In the genomic region with DNA sequence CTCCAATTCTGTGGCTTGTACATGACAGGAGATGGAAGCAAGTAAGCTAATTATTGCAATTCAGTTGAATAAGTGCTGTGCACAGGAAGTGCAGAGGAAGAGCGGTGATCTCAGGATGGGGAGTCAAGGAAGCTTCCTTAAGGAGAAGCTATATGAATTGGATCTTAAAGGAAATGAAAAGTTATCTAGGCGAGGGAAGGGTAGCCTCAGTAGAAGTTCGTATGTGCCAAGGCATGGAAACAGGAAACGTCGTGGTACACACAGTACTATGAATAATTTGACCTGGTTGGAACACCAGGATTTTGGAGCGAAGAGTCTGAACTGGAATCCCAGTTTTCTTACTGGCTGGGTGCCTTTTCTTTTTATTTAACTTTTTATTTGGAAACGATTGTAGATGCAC, we compare ENCODE assay signal across 17 cellular contexts. TPM values are rescaled to one million over a fixed set of nuclear protein-coding genes. Genes with fewer than 3 reads are reported as not detected.
DNase-seq lines count a peak whose midpoint lies in the region; ATAC-seq and TF ChIP-seq lines count a peak whose summit lies in the region.
"Had no signal": no experiment of that assay in that cellular context is flagged by ENCODE, and none has a peak within 500 bp of the region (broad histone marks: within the 10 kb centered on the region; RNA-seq: fewer than 3 reads in every experiment).

No MANE protein-coding gene starts in this region.

- no peak overlapping the region for H3K4me3 Mint-ChIP-seq in central memory CD8-positive, alpha-beta T cell
- H3K4me3 Mint-ChIP-seq in naive B cell, result peak overlapping the region in 1 of 8 donors; percentile 52
- H3K4me3 Mint-ChIP-seq: stimulated activated naive CD8-positive, alpha-beta T cell treated with anti-CD3 and anti-CD28 coated beads, Interleukin-15, amount 100 ng/mL, for 72 hours had no signal

- H3K9me3 Mint-ChIP-seq in central memory CD8-positive, alpha-beta T cell, result no peaks in the 10 kb centered on the region
- no peaks in the 10 kb centered on the region for H3K9me3 Mint-ChIP-seq in naive B cell
- H3K9me3 Mint-ChIP-seq: stimulated activated naive CD8-positive, alpha-beta T cell treated with anti-CD3 and anti-CD28 coated beads, Interleukin-15, amount 100 ng/mL, for 72 hours had no signal

- H3K27ac Mint-ChIP-seq in central memory CD8-positive, alpha-beta T cell (ENCODE audit: low read depth), result peak overlapping the region; percentile 87
- peak overlapping the region in 4 of 6 donors; percentile 16 to 93 (median 55) for H3K27ac Mint-ChIP-seq in naive B cell

- H3K4me3 ChIP-seq in left ventricle myocardium inferior (no peak overlapping the region), uterus (no peak overlapping the region)

- TF ChIP-seq CTCF in left ventricle myocardium inferior (IDR thresholded peaks at IDR 0.05; ENCODE audit: borderline replicate concordance), result no peak
- TF ChIP-seq CTCF in uterus (IDR thresholded peaks at IDR 0.05), result no peak
- TF ChIP-seq CTCF in RWPE1 (conservative IDR thresholded peaks at IDR 0.05; ENCODE audit: low read depth), result no peak

- no peak for ATAC-seq in Right ventricle myocardium inferior
- no peak for ATAC-seq in central memory CD8-positive, alpha-beta T cell (replicated peaks; ENCODE audit: extremely low read depth, poor library complexity, severe bottlenecking)
- ATAC-seq in naive B cell (ENCODE audit: low read depth in 2 of 2), result no peak
- no peak for ATAC-seq in GM19395 (IDR thresholded peaks at IDR 0.05; ENCODE audit: unreplicated experiment)
- no peak for ATAC-seq in GM18868 (IDR thresholded peaks at IDR 0.05; ENCODE audit: unreplicated experiment)
- ATAC-seq: stimulated activated naive CD8-positive, alpha-beta T cell treated with anti-CD3 and anti-CD28 coated beads, Interleukin-15, amount 100 ng/mL, for 72 hours had no signal

- intact Hi-C loops in left ventricle myocardium inferior (cut with micrococcal nuclease) (no loop called here), Right ventricle myocardium inferior (cut with DNase I) (no loop called here), uterus (cut with DNase I; ENCODE audit: low total_unique reads) (no loop called here)

- POLR2A ChIA-PET in RWPE1 (lab: Yijun Ruan, JAX; ENCODE audit: low non-redundant PET), result no interaction called here

- no peaks in the 10 kb centered on the region for H3K9me3 ChIP-seq in left ventricle myocardium inferior (replicated peaks)
- no peaks in the 10 kb centered on the region for H3K9me3 ChIP-seq in uterus

- H3K4me1 ChIP-seq in left ventricle myocardium inferior (peaks cover 100% of the 10 kb centered on the region), uterus (no peaks in the 10 kb centered on the region)

- peaks cover 68% of the 10 kb centered on the region for H3K36me3 Mint-ChIP-seq in central memory CD8-positive, alpha-beta T cell (ENCODE audit: insufficient read depth)
- H3K36me3 Mint-ChIP-seq in naive B cell, result peaks cover 22 to 25% of the 10 kb centered on the region in 2 donors

- no peak for TF ChIP-seq POLR2A in uterus (IDR thresholded peaks at IDR 0.05)

- no peaks in the 10 kb centered on the region for H3K27me3 ChIP-seq in left ventricle myocardium inferior (ENCODE audit: low read depth)
- H3K27me3 ChIP-seq in uterus, result no peaks in the 10 kb centered on the region

- H3K27ac ChIP-seq in left ventricle myocardium inferior (replicated peaks) (peak overlapping the region; percentile 97), uterus (peak overlapping the region; percentile 19 to 77), RWPE1 (no peak overlapping the region)

- DNase-seq in left ventricle myocardium inferior (no peak), Right ventricle myocardium inferior (ENCODE audit: missing footprints) (no peak), naive B cell (no peak), uterus (no peak), RWPE1 (ENCODE audit: low spot score) (no peak)
- DNase-seq in central memory CD8-positive, alpha-beta T cell (ENCODE audit: low spot score in 2 of 2), result no peak
- DNase-seq: activated CD4-positive, CD25-positive, alpha-beta regulatory T cell treated with anti-CD3 and anti-CD28 coated beads, Interleukin-2, amount 50 U/mL, for 72 hours; cortex of kidney; DMS79 treated with DMSO at 0.1 percent for 48 hours; erythroblast; IMR-90; MV-4-11; NCI-H2081; NCI-H526; stimulated activated naive CD8-positive, alpha-beta T cell treated with anti-CD3 and anti-CD28 coated beads, Interleukin-15, amount 100 ng/mL, for 72 hours had no signal

- H3K4me1 Mint-ChIP-seq in central memory CD8-positive, alpha-beta T cell, result peaks cover 54% of the 10 kb centered on the region
- H3K4me1 Mint-ChIP-seq in naive B cell, result peaks cover 44 to 83% (median 47%) of the 10 kb centered on the region in 3 donors

- H3K27me3 Mint-ChIP-seq in central memory CD8-positive, alpha-beta T cell, result no peaks in the 10 kb centered on the region
- no peaks in the 10 kb centered on the region for H3K27me3 Mint-ChIP-seq in naive B cell
- H3K27me3 Mint-ChIP-seq: stimulated activated naive CD8-positive, alpha-beta T cell treated with anti-CD3 and anti-CD28 coated beads, Interleukin-15, amount 100 ng/mL, for 72 hours had no signal

- CTCF ChIA-PET in RWPE1 (lab: Yijun Ruan, JAX), result no interaction called here

- peaks cover 17% of the 10 kb centered on the region for H3K36me3 ChIP-seq in left ventricle myocardium inferior
- H3K36me3 ChIP-seq in uterus, result no peaks in the 10 kb centered on the region

RNA-seq across cellular contexts. Expression of a gene that starts 39.3 kb away (rescaled TPM):
- 84.3 TPM for total RNA-seq in left ventricle myocardium inferior
- total RNA-seq in Right ventricle myocardium inferior, result 77.1 TPM
- polyA plus RNA-seq in naive B cell (ENCODE audit: low read depth in 6 of 6), result 100 to 1,000 TPM; 210 to 330 (median 253) TPM
- 100 to 1,000 TPM in 1 of 4 donors, 10 to 100 TPM in 3; 32.6 to 107 (median 57.1) TPM for total RNA-seq in uterus
